6 cellular contexts compared by ENCODE assay signal in the genomic region with DNA sequence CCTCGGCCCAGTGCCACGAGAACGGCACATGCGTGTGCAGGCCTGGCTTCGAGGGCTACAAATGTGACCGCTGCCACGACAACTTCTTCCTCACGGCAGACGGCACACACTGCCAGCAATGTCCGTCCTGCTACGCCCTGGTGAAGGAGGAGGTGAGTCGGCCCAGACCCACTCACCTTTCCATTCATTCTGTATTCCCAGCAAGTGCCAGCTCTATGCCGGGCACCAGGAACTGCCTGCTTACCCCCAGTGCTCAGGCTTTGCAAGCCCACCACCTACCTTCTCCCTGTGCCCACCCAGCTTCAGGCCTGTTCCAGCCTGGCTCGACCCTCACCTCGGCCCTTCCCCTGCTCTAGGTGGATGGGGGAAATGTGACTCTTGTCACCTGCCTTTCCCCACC. TPM values are rescaled to one million over a fixed set of nuclear protein-coding genes. Genes with fewer than 3 reads are reported as not detected.
"Had no signal": no experiment of that assay in that cellular context is flagged by ENCODE, and none has a peak within 500 bp of the region (broad histone marks: within the 10 kb centered on the region; RNA-seq: fewer than 3 reads in every experiment).

No MANE protein-coding gene starts in this region.

- H3K9ac ChIP-seq: GM23248 had no signal

- H3K27me3 Mint-ChIP-seq: IgD-negative memory B cell had no signal

- H3K36me3 Mint-ChIP-seq: IgD-negative memory B cell had no signal

- H3K4me3 Mint-ChIP-seq: IgD-negative memory B cell had no signal

- H2AFZ ChIP-seq: GM23248 had no signal

- DNase-seq: GM23248, H7, HCEC 1CT, KG1 had no signal

- FAIRE-seq: HepG2 had no signal

- H3K27ac ChIP-seq: GM23248 had no signal

- H3K27ac Mint-ChIP-seq: IgD-negative memory B cell had no signal

- H3K4me3 ChIP-seq: GM23248 had no signal

- H3K4me1 Mint-ChIP-seq: IgD-negative memory B cell had no signal

RNA-seq across cellular contexts. Expression of a gene that starts 26.6 kb away (rescaled TPM):
- total RNA-seq: GM23248 had no signal
- polyA plus RNA-seq: IgD-negative memory B cell had no signal
